21 cellular contexts compared by ENCODE assay signal in the genomic region with DNA sequence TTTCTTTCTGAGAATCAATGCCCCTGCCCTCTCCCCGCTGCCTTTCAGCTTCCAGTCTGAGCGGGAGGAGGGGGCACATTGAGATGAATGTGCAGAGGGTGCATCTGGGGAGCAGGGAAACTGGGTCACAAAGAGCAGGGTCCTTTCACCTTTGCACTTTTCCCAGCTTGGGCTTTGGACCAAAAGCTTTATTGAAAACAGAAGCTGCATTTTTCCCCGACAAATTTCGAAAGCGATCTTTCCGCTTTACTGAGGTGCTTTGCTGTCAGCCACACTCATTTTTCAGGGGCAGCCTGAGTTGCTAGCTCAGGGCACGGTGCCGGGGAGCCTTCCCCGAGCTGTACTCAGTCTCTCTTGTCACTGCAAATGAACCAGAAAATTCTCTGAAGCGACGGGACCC.
DNase-seq lines count a peak whose midpoint lies in the region; ATAC-seq and TF ChIP-seq lines count a peak whose summit lies in the region.
"Had no signal": no experiment of that assay in that cellular context is flagged by ENCODE, and none has a peak within 500 bp of the region (broad histone marks: within the 10 kb centered on the region; RNA-seq: fewer than 3 reads in every experiment).

No MANE protein-coding gene starts in this region.

- CTCF ChIA-PET in MCF 10A (lab: Yijun Ruan, JAX) = interaction anchor here (0.7 to 1.2 kb wide), 2 partner anchors 419 to 510 kb away, joined by 3 to 4 read pairs; no protein-coding TSS in a partner anchor

- BruUV-seq in MCF 10A (replicated peaks; lab: Mats Ljungman, UMichigan) = no TSS peak

- no peak for ATAC-seq in HG03565 (IDR thresholded peaks at IDR 0.05; ENCODE audit: unreplicated experiment)
- ATAC-seq: body of pancreas, esophagus mucosa had no signal

- no peak for DNase-seq in breast epithelium (ENCODE audit: low spot score in 2 of 2)
- no peak for DNase-seq in MCF 10A (ENCODE audit: unreplicated experiment)
- no peak for DNase-seq in endodermal cell
- DNase-seq in DMS 273 treated with DMSO at 0.1 percent for 48 hours (lab: John Stamatoyannopoulos, UW) = no peak
- DNase-seq in GF-D8 (lab: John Stamatoyannopoulos, UW) = no peak
- no peak for DNase-seq in activated naive CD4-positive, alpha-beta T cell treated with Interleukin-2 at 50 U/mL for 16 hours
- DNase-seq: 8988T; activated CD4-positive, alpha-beta T cell treated with anti-CD3 and anti-CD28 coated beads, Interleukin-2, amount 50 U/mL, for 4 hours; activated naive CD4-positive, alpha-beta T cell treated with anti-CD3 and anti-CD28 coated beads, Interleukin-2, amount 10 ng/mL, durations not matched to agents 7 days and 5 days; body of pancreas; dermis blood vessel endothelial cell; DMS53; MM.1S; NCI-H187 treated with DMSO at 0.1 percent for 48 hours; NCI-H510A; spleen had no signal

- WGBS in endodermal cell (ENCODE audit: insufficient coverage in 1 of 2, insufficient read length in 1 of 2), 2 experiments = 76 to 89% methylated on average over 9 to 11 of the region's 11 CpGs

- H3K27me3 Mint-ChIP-seq in MCF 10A (ENCODE audit: insufficient read depth, unreplicated experiment) (no peaks in the 10 kb centered on the region), endodermal cell (ENCODE audit: insufficient read depth) (no peaks in the 10 kb centered on the region)

- peak overlapping the region in 2 of 3 donors; percentile 13 to 38 for H3K4me3 ChIP-seq in breast epithelium
- no peak overlapping the region for H3K4me3 ChIP-seq in endodermal cell (ENCODE audit: low read length)
- peak overlapping the region; percentile 14 to 50 for H3K4me3 ChIP-seq in muscle layer of duodenum (ENCODE audit: low read depth in 1 of 2, low read length in 2 of 2)
- H3K4me3 ChIP-seq: body of pancreas, prostate gland, spleen, thoracic aorta had no signal

- H3K36me3 ChIP-seq in breast epithelium (no peaks in the 10 kb centered on the region), endodermal cell (ENCODE audit: control insufficient read depth, insufficient read depth, low read length) (no peaks in the 10 kb centered on the region), muscle layer of duodenum (ENCODE audit: control insufficient read depth in 1 of 2, insufficient read depth in 2 of 2, low read length in 2 of 2) (no peaks in the 10 kb centered on the region)
- H3K36me3 ChIP-seq: prostate gland, spleen, thoracic aorta had no signal

- no peaks in the 10 kb centered on the region for H3K9me3 Mint-ChIP-seq in MCF 10A (ENCODE audit: unreplicated experiment)
- no peaks in the 10 kb centered on the region for H3K9me3 Mint-ChIP-seq in endodermal cell
- H3K9me3 Mint-ChIP-seq: activated naive CD4-positive, alpha-beta T cell treated with anti-CD3 and anti-CD28 coated beads, Interleukin-2, amount 10 ng/mL, durations not matched to agents 7 days and 5 days had no signal

- no peaks in the 10 kb centered on the region for H3K36me3 Mint-ChIP-seq in MCF 10A (ENCODE audit: insufficient read depth, unreplicated experiment)
- H3K36me3 Mint-ChIP-seq in endodermal cell (ENCODE audit: low read depth) = no peaks in the 10 kb centered on the region
- H3K36me3 Mint-ChIP-seq: activated naive CD4-positive, alpha-beta T cell treated with anti-CD3 and anti-CD28 coated beads, Interleukin-2, amount 10 ng/mL, durations not matched to agents 7 days and 5 days had no signal

- H3K9me3 ChIP-seq in breast epithelium = no peaks in the 10 kb centered on the region
- no peaks in the 10 kb centered on the region for H3K9me3 ChIP-seq in endodermal cell (ENCODE audit: control insufficient read depth, low read length)
- H3K9me3 ChIP-seq in muscle layer of duodenum (ENCODE audit: control insufficient read depth in 1 of 2, low read length in 2 of 2) = no peaks in the 10 kb centered on the region
- H3K9me3 ChIP-seq: body of pancreas, prostate gland, spleen, thoracic aorta had no signal

- H3K9ac ChIP-seq in endodermal cell (ENCODE audit: extremely low read depth, low read length, poor library complexity, severe bottlenecking) = no peak overlapping the region

- H3K27me3 ChIP-seq in breast epithelium (no peaks in the 10 kb centered on the region), endodermal cell (ENCODE audit: control insufficient read depth, insufficient read depth, low read length, poor library complexity, severe bottlenecking) (no peaks in the 10 kb centered on the region), muscle layer of duodenum (ENCODE audit: low read depth, low read length) (no peaks in the 10 kb centered on the region)
- H3K27me3 ChIP-seq: body of pancreas had no signal

- TF ChIP-seq CTCF in breast epithelium (IDR thresholded peaks at IDR 0.05) = no peak
- no peak for TF ChIP-seq CTCF in MCF 10A (IDR thresholded peaks at IDR 0.05; ENCODE audit: unreplicated experiment)
- no peak for TF ChIP-seq CTCF in endodermal cell (conservative IDR thresholded peaks at IDR 0.05)

- H3K27ac ChIP-seq in breast epithelium (no peak overlapping the region), endodermal cell (ENCODE audit: low read depth, low read length) (peak overlapping the region; percentile 68), muscle layer of duodenum (ENCODE audit: low read length) (no peak overlapping the region)
- H3K27ac ChIP-seq: body of pancreas, prostate gland, spleen, thoracic aorta had no signal

- H3K4me1 ChIP-seq in breast epithelium (no peaks in the 10 kb centered on the region), endodermal cell (ENCODE audit: control insufficient read depth, insufficient read depth, low read length) (no peaks in the 10 kb centered on the region), muscle layer of duodenum (ENCODE audit: control insufficient read depth in 1 of 2, insufficient read depth in 2 of 2, low read length in 2 of 2) (no peaks in the 10 kb centered on the region)
- H3K4me1 ChIP-seq: body of pancreas, prostate gland, spleen had no signal

- H3K4me3 Mint-ChIP-seq in MCF 10A (ENCODE audit: unreplicated experiment) (no peak overlapping the region), endodermal cell (no peak overlapping the region)
- H3K4me3 Mint-ChIP-seq: activated naive CD4-positive, alpha-beta T cell treated with anti-CD3 and anti-CD28 coated beads, Interleukin-2, amount 10 ng/mL, durations not matched to agents 7 days and 5 days had no signal

- intact Hi-C loops in breast epithelium (cut with DNase I; ENCODE audit: low total_unique reads) (no loop called here), MCF 10A (cut with micrococcal nuclease) (loop anchor here (10.0 kb wide), 1 partner anchor 275 kb away; no protein-coding TSS in a partner anchor)

- H3K4me1 Mint-ChIP-seq in MCF 10A (ENCODE audit: insufficient read depth, unreplicated experiment) = no peaks in the 10 kb centered on the region
- peaks cover 5% of the 10 kb centered on the region for H3K4me1 Mint-ChIP-seq in endodermal cell
- H3K4me1 Mint-ChIP-seq: activated naive CD4-positive, alpha-beta T cell treated with anti-CD3 and anti-CD28 coated beads, Interleukin-2, amount 10 ng/mL, durations not matched to agents 7 days and 5 days had no signal

- POLR2A ChIA-PET in MCF 10A (lab: Yijun Ruan, JAX) = no interaction called here

- H3K27ac Mint-ChIP-seq in MCF 10A (ENCODE audit: low read depth, unreplicated experiment) (no peak overlapping the region), endodermal cell (peak overlapping the region; percentile 71)
- H3K27ac Mint-ChIP-seq: activated naive CD4-positive, alpha-beta T cell treated with anti-CD3 and anti-CD28 coated beads, Interleukin-2, amount 10 ng/mL, durations not matched to agents 7 days and 5 days had no signal

- no peak for TF ChIP-seq POLR2A in breast epithelium (IDR thresholded peaks at IDR 0.05)
